In the genomic region with DNA sequence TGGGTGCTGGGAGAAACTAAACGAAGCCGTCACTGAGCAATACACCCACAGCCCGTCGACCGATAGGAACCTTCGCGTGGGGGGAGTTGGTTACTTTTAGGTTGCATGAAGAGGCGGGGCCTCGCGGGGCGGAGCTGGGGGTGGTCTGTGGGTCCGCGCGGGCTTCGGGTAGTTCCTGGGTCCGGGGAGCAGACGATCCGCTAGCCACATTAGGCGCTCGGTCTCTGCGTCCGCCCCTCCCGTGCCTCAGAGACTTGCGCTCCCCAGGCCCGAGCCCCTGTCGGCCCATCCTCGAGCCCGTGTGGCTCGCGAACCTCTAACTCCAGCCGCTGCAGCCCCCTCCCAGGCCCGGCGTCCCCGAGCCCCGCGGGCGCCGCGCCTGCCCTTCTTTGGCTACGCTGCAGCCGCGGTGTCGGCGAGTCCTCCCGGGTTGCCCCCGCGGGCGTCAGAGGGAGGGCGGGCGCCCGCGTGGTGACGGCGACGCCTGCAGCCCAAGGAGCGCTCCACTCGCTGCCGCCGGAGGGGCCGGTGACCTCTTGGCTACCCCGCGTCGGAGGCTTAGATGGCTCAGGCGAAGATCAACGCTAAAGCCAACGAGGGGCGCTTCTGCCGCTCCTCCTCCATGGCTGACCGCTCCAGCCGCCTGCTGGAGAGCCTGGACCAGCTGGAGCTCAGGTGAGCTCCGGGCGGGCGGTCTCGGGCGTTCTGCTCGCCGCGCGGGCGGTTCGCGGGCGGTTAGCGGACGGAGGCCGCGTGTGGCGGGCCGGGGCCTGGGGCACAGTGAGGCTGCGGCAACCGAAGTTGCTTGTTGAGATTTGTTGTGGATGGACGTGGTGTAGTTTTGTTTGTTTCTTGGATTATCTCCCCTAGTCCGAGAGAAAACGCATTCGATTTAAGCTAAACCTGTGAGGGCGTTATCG, we compare ENCODE assay signal across 1 cellular context.
TF ChIP-seq lines count a peak whose summit lies in the region.

A gene (plus strand): TSS at position 191 of the 920 bp plus-strand sequence. CDS start 372 bp downstream, at position 563.

TF ChIP-seq in K562, 482 proteins besides CTCF, POLR2A, EP300 and RAD21 (continued from another document and continues in another):
- TF ChIP-seq, protein P1, sequence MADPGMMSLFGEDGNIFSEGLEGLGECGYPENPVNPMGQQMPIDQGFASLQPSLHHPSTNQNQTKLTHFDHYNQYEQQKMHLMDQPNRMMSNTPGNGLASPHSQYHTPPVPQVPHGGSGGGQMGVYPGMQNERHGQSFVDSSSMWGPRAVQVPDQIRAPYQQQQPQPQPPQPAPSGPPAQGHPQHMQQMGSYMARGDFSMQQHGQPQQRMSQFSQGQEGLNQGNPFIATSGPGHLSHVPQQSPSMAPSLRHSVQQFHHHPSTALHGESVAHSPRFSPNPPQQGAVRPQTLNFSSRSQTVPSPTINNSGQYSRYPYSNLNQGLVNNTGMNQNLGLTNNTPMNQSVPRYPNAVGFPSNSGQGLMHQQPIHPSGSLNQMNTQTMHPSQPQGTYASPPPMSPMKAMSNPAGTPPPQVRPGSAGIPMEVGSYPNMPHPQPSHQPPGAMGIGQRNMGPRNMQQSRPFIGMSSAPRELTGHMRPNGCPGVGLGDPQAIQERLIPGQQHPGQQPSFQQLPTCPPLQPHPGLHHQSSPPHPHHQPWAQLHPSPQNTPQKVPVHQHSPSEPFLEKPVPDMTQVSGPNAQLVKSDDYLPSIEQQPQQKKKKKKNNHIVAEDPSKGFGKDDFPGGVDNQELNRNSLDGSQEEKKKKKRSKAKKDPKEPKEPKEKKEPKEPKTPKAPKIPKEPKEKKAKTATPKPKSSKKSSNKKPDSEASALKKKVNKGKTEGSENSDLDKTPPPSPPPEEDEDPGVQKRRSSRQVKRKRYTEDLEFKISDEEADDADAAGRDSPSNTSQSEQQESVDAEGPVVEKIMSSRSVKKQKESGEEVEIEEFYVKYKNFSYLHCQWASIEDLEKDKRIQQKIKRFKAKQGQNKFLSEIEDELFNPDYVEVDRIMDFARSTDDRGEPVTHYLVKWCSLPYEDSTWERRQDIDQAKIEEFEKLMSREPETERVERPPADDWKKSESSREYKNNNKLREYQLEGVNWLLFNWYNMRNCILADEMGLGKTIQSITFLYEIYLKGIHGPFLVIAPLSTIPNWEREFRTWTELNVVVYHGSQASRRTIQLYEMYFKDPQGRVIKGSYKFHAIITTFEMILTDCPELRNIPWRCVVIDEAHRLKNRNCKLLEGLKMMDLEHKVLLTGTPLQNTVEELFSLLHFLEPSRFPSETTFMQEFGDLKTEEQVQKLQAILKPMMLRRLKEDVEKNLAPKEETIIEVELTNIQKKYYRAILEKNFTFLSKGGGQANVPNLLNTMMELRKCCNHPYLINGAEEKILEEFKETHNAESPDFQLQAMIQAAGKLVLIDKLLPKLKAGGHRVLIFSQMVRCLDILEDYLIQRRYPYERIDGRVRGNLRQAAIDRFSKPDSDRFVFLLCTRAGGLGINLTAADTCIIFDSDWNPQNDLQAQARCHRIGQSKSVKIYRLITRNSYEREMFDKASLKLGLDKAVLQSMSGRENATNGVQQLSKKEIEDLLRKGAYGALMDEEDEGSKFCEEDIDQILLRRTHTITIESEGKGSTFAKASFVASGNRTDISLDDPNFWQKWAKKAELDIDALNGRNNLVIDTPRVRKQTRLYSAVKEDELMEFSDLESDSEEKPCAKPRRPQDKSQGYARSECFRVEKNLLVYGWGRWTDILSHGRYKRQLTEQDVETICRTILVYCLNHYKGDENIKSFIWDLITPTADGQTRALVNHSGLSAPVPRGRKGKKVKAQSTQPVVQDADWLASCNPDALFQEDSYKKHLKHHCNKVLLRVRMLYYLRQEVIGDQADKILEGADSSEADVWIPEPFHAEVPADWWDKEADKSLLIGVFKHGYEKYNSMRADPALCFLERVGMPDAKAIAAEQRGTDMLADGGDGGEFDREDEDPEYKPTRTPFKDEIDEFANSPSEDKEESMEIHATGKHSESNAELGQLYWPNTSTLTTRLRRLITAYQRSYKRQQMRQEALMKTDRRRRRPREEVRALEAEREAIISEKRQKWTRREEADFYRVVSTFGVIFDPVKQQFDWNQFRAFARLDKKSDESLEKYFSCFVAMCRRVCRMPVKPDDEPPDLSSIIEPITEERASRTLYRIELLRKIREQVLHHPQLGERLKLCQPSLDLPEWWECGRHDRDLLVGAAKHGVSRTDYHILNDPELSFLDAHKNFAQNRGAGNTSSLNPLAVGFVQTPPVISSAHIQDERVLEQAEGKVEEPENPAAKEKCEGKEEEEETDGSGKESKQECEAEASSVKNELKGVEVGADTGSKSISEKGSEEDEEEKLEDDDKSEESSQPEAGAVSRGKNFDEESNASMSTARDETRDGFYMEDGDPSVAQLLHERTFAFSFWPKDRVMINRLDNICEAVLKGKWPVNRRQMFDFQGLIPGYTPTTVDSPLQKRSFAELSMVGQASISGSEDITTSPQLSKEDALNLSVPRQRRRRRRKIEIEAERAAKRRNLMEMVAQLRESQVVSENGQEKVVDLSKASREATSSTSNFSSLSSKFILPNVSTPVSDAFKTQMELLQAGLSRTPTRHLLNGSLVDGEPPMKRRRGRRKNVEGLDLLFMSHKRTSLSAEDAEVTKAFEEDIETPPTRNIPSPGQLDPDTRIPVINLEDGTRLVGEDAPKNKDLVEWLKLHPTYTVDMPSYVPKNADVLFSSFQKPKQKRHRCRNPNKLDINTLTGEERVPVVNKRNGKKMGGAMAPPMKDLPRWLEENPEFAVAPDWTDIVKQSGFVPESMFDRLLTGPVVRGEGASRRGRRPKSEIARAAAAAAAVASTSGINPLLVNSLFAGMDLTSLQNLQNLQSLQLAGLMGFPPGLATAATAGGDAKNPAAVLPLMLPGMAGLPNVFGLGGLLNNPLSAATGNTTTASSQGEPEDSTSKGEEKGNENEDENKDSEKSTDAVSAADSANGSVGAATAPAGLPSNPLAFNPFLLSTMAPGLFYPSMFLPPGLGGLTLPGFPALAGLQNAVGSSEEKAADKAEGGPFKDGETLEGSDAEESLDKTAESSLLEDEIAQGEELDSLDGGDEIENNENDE (IDR thresholded peaks at IDR 0.05; ENCODE audit: low read depth, low read length) = no peak
- TF ChIP-seq MECOM (CRISPR knock-in tag; IDR thresholded peaks at IDR 0.05) = 0 out of 2 replicates have a peak, but pooled peaks have one; percentile 14
- TF ChIP-seq SNIP1 (IDR thresholded peaks at IDR 0.05; ENCODE audit: low read depth) = no peak
- no peak for TF ChIP-seq ZNF165 (CRISPR knock-in tag; IDR thresholded peaks at IDR 0.05; ENCODE audit: borderline replicate concordance)
- TF ChIP-seq, protein P2, sequence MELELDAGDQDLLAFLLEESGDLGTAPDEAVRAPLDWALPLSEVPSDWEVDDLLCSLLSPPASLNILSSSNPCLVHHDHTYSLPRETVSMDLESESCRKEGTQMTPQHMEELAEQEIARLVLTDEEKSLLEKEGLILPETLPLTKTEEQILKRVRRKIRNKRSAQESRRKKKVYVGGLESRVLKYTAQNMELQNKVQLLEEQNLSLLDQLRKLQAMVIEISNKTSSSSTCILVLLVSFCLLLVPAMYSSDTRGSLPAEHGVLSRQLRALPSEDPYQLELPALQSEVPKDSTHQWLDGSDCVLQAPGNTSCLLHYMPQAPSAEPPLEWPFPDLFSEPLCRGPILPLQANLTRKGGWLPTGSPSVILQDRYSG (tag; conservative IDR thresholded peaks at IDR 0.05; ENCODE audit: low read depth) = no peak
- TF ChIP-seq XRCC5 (IDR thresholded peaks at IDR 0.05; ENCODE audit: low read depth, low read length) = no peak
- TF ChIP-seq, protein P3, sequence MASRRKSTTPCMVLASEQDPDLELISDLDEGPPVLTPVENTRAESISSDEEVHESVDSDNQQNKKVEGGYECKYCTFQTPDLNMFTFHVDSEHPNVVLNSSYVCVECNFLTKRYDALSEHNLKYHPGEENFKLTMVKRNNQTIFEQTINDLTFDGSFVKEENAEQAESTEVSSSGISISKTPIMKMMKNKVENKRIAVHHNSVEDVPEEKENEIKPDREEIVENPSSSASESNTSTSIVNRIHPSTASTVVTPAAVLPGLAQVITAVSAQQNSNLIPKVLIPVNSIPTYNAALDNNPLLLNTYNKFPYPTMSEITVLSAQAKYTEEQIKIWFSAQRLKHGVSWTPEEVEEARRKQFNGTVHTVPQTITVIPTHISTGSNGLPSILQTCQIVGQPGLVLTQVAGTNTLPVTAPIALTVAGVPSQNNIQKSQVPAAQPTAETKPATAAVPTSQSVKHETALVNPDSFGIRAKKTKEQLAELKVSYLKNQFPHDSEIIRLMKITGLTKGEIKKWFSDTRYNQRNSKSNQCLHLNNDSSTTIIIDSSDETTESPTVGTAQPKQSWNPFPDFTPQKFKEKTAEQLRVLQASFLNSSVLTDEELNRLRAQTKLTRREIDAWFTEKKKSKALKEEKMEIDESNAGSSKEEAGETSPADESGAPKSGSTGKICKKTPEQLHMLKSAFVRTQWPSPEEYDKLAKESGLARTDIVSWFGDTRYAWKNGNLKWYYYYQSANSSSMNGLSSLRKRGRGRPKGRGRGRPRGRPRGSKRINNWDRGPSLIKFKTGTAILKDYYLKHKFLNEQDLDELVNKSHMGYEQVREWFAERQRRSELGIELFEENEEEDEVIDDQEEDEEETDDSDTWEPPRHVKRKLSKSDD (conservative IDR thresholded peaks at IDR 0.05; ENCODE audit: low read length) = no peak
- TF ChIP-seq SLC30A9 (CRISPR knock-in tag; IDR thresholded peaks at IDR 0.05) = no peak
- TF ChIP-seq ZSCAN29 (IDR thresholded peaks at IDR 0.05) = no peak
- TF ChIP-seq SRSF1 (IDR thresholded peaks at IDR 0.05; ENCODE audit: low read depth, low read length) = peak; percentile 30; the same call in 1 of the 2 replicates
- TF ChIP-seq HDGF (IDR thresholded peaks at IDR 0.05) = no peak
- TF ChIP-seq, protein P4, sequence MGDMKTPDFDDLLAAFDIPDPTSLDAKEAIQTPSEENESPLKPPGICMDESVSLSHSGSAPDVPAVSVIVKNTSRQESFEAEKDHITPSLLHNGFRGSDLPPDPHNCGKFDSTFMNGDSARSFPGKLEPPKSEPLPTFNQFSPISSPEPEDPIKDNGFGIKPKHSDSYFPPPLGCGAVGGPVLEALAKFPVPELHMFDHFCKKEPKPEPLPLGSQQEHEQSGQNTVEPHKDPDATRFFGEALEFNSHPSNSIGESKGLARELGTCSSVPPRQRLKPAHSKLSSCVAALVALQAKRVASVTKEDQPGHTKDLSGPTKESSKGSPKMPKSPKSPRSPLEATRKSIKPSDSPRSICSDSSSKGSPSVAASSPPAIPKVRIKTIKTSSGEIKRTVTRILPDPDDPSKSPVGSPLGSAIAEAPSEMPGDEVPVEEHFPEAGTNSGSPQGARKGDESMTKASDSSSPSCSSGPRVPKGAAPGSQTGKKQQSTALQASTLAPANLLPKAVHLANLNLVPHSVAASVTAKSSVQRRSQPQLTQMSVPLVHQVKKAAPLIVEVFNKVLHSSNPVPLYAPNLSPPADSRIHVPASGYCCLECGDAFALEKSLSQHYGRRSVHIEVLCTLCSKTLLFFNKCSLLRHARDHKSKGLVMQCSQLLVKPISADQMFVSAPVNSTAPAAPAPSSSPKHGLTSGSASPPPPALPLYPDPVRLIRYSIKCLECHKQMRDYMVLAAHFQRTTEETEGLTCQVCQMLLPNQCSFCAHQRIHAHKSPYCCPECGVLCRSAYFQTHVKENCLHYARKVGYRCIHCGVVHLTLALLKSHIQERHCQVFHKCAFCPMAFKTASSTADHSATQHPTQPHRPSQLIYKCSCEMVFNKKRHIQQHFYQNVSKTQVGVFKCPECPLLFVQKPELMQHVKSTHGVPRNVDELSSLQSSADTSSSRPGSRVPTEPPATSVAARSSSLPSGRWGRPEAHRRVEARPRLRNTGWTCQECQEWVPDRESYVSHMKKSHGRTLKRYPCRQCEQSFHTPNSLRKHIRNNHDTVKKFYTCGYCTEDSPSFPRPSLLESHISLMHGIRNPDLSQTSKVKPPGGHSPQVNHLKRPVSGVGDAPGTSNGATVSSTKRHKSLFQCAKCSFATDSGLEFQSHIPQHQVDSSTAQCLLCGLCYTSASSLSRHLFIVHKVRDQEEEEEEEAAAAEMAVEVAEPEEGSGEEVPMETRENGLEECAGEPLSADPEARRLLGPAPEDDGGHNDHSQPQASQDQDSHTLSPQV (IDR thresholded peaks at IDR 0.05) = 0 out of 2 replicates have a peak, but pooled peaks have one; percentile 69
- 0 out of 4 replicates have a peak, but pooled peaks of 1 of the 2 experiments have one; percentile 31 for TF ChIP-seq KDM4B (IDR thresholded peaks at IDR 0.05; ENCODE audit: borderline replicate concordance in 2 of 2, low read depth in 1 of 2)
- TF ChIP-seq NEUROD1 (IDR thresholded peaks at IDR 0.05; ENCODE audit: borderline replicate concordance, low read depth, low read length, partially characterized antibody) = peak; percentile 1
- TF ChIP-seq SIN3B (IDR thresholded peaks at IDR 0.05; ENCODE audit: low read depth) = peak; percentile 46; the same call in 1 of the 2 replicates
- TF ChIP-seq HDAC3 (IDR thresholded peaks at IDR 0.05; ENCODE audit: borderline replicate concordance, partially characterized antibody) = no peak
- no peak for TF ChIP-seq ZNF707 (CRISPR knock-in tag; conservative IDR thresholded peaks at IDR 0.05)
- TF ChIP-seq, protein P5, sequence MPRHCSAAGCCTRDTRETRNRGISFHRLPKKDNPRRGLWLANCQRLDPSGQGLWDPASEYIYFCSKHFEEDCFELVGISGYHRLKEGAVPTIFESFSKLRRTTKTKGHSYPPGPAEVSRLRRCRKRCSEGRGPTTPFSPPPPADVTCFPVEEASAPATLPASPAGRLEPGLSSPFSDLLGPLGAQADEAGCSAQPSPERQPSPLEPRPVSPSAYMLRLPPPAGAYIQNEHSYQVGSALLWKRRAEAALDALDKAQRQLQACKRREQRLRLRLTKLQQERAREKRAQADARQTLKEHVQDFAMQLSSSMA (CRISPR knock-in tag; IDR thresholded peaks at IDR 0.05) = 0 out of 2 replicates have a peak, but pooled peaks have one; percentile 40
- TF ChIP-seq TCF7L2 (IDR thresholded peaks at IDR 0.05; ENCODE audit: low read depth, low read length) = peak; percentile 93
- TF ChIP-seq PHF8 (IDR thresholded peaks at IDR 0.05; ENCODE audit: borderline replicate concordance, low read length) = peak; percentile 88
- TF ChIP-seq TBP (optimal IDR thresholded peaks at IDR 0.05; ENCODE audit: low read depth, low read length) = peak; percentile 89
- no peak for TF ChIP-seq MEF2A (IDR thresholded peaks at IDR 0.05; ENCODE audit: control insufficient read depth, low read depth, low read length)
- TF ChIP-seq CBFB (CRISPR knock-in tag; IDR thresholded peaks at IDR 0.05) = no peak
- TF ChIP-seq GTF2E2 (tag; IDR thresholded peaks at IDR 0.05) = peak; percentile 77
- TF ChIP-seq RNF2 (IDR thresholded peaks at IDR 0.05) = peak; percentile 62
- peak; percentile 81 for TF ChIP-seq EGR1 (conservative IDR thresholded peaks at IDR 0.05)
- TF ChIP-seq, protein P6, sequence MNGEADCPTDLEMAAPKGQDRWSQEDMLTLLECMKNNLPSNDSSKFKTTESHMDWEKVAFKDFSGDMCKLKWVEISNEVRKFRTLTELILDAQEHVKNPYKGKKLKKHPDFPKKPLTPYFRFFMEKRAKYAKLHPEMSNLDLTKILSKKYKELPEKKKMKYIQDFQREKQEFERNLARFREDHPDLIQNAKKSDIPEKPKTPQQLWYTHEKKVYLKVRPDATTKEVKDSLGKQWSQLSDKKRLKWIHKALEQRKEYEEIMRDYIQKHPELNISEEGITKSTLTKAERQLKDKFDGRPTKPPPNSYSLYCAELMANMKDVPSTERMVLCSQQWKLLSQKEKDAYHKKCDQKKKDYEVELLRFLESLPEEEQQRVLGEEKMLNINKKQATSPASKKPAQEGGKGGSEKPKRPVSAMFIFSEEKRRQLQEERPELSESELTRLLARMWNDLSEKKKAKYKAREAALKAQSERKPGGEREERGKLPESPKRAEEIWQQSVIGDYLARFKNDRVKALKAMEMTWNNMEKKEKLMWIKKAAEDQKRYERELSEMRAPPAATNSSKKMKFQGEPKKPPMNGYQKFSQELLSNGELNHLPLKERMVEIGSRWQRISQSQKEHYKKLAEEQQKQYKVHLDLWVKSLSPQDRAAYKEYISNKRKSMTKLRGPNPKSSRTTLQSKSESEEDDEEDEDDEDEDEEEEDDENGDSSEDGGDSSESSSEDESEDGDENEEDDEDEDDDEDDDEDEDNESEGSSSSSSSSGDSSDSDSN (IDR thresholded peaks at IDR 0.05; ENCODE audit: borderline replicate concordance in 1 of 2, low read depth in 2 of 2, low read length in 2 of 2) = peak; percentile 51 to 86; a peak in 3 of 4 replicates
- no peak for TF ChIP-seq PYGO2 (tag; IDR thresholded peaks at IDR 0.05)
- no peak for TF ChIP-seq DPF2 (IDR thresholded peaks at IDR 0.05)
- TF ChIP-seq PURB (CRISPR knock-in tag; IDR thresholded peaks at IDR 0.05; ENCODE audit: low read depth) = no peak
